ENCODE assay signal across 1 cellular context in genomic region chr2:10120158-10120937, GRCh38.
TF ChIP-seq lines count a peak whose summit lies in the region.

No MANE protein-coding gene starts in this region.

TF ChIP-seq in HEK293, 187 proteins besides CTCF, POLR2A, EP300 and RAD21 (continued from another document and continues in another):
- TF ChIP-seq ZNF175 (tag by site-specific recombination; IDR thresholded peaks at IDR 0.05) (no peak), ZNF626 (tag by site-specific recombination; IDR thresholded peaks at IDR 0.05) (no peak), ZNF501 (tag by site-specific recombination; IDR thresholded peaks at IDR 0.05) (peak; percentile 71), MYNN (tag by site-specific recombination; IDR thresholded peaks at IDR 0.05; ENCODE audit: borderline replicate concordance) (no peak), HOXD13 (CRISPR knock-in tag; IDR thresholded peaks at IDR 0.05; ENCODE audit: borderline replicate concordance) (0 out of 2 replicates have a peak, but pooled peaks have one; percentile 30), ZBTB48 (tag by site-specific recombination; IDR thresholded peaks at IDR 0.05) (no peak), KLF7 (tag by site-specific recombination; IDR thresholded peaks at IDR 0.05; ENCODE audit: borderline replicate concordance) (no peak), ZNF76 (tag by site-specific recombination; IDR thresholded peaks at IDR 0.05; ENCODE audit: borderline replicate concordance, low read depth) (no peak; the same call in 1 of the 2 replicates), ZNF792 (tag by site-specific recombination; IDR thresholded peaks at IDR 0.05) (no peak), ZNF24 (tag by site-specific recombination; IDR thresholded peaks at IDR 0.05) (no peak), ZNF623 (tag by site-specific recombination; IDR thresholded peaks at IDR 0.05) (no peak), ZNF112 (tag by site-specific recombination; IDR thresholded peaks at IDR 0.05) (no peak), ZNF433 (tag by site-specific recombination; IDR thresholded peaks at IDR 0.05; ENCODE audit: low read depth) (no peak), ZBTB20 (tag by site-specific recombination; IDR thresholded peaks at IDR 0.05) (peak; percentile 78), ZNF114 (tag by site-specific recombination; IDR thresholded peaks at IDR 0.05) (no peak), SP2 (tag by site-specific recombination; IDR thresholded peaks at IDR 0.05) (peak; percentile 88), ZNF555 (tag by site-specific recombination; conservative IDR thresholded peaks at IDR 0.05) (no peak), ZNF16 (tag by site-specific recombination; IDR thresholded peaks at IDR 0.05; ENCODE audit: low read depth) (no peak), ZNF48 (tag by site-specific recombination; IDR thresholded peaks at IDR 0.05) (no peak), PRDM4 (tag by site-specific recombination; IDR thresholded peaks at IDR 0.05) (no peak), ZNF791 (tag by site-specific recombination; IDR thresholded peaks at IDR 0.05) (no peak), ZNF184 (tag by site-specific recombination; IDR thresholded peaks at IDR 0.05) (no peak), ZNF677 (tag by site-specific recombination; IDR thresholded peaks at IDR 0.05) (no peak), ZNF423 (tag by site-specific recombination; IDR thresholded peaks at IDR 0.05) (0 out of 2 replicates have a peak, but pooled peaks have one; percentile 27), HIC1 (tag by site-specific recombination; IDR thresholded peaks at IDR 0.05) (peak; percentile 95), RBAK (tag by site-specific recombination; IDR thresholded peaks at IDR 0.05) (no peak), MZF1 (tag by site-specific recombination; IDR thresholded peaks at IDR 0.05; ENCODE audit: borderline replicate concordance) (no peak; the same call in 1 of the 2 replicates), ZNF391 (tag by site-specific recombination; IDR thresholded peaks at IDR 0.05; ENCODE audit: borderline replicate concordance, low read depth) (no peak), ZNF37A (tag by site-specific recombination; IDR thresholded peaks at IDR 0.05) (no peak), ZNF530 (tag by site-specific recombination; IDR thresholded peaks at IDR 0.05; ENCODE audit: low read depth) (no peak), ZNF19 (tag by site-specific recombination; IDR thresholded peaks at IDR 0.05; ENCODE audit: low read depth) (no peak), ZNF777 (tag by site-specific recombination; IDR thresholded peaks at IDR 0.05; ENCODE audit: borderline replicate concordance) (no peak), ZNF350 (tag by site-specific recombination; IDR thresholded peaks at IDR 0.05) (no peak), ZNF664 (tag by site-specific recombination; IDR thresholded peaks at IDR 0.05) (peak; percentile 81; the same call in 1 of the 2 replicates), ZBTB1 (tag by site-specific recombination; IDR thresholded peaks at IDR 0.05) (no peak), KLF10 (tag by site-specific recombination; IDR thresholded peaks at IDR 0.05) (peak; percentile 55; the same call in 1 of the 2 replicates), SALL2 (tag by site-specific recombination; IDR thresholded peaks at IDR 0.05; ENCODE audit: borderline replicate concordance) (no peak), GFI1B (tag by site-specific recombination; IDR thresholded peaks at IDR 0.05) (no peak), PRDM1 (tag by site-specific recombination; IDR thresholded peaks at IDR 0.05) (no peak), ZNF518A (tag by site-specific recombination; conservative IDR thresholded peaks at IDR 0.05; ENCODE audit: low read depth) (no peak), ZNF548 (tag by site-specific recombination; IDR thresholded peaks at IDR 0.05) (no peak), GLIS1 (tag by site-specific recombination; IDR thresholded peaks at IDR 0.05) (peak; percentile 88), OSR2 (tag by site-specific recombination; IDR thresholded peaks at IDR 0.05) (peak; percentile 59), ZNF248 (tag by site-specific recombination; IDR thresholded peaks at IDR 0.05) (no peak), ZNF521 (tag by site-specific recombination; IDR thresholded peaks at IDR 0.05) (no peak), SETDB1 (IDR thresholded peaks at IDR 0.05; ENCODE audit: insufficient read length, low read length) (no peak), GLIS2 (tag by site-specific recombination; IDR thresholded peaks at IDR 0.05) (peak; percentile 96), ZNF266 (tag by site-specific recombination; IDR thresholded peaks at IDR 0.05; ENCODE audit: low read depth) (no peak), ZNF629 (tag by site-specific recombination; IDR thresholded peaks at IDR 0.05) (peak; percentile 35), ZNF704 (tag by site-specific recombination; IDR thresholded peaks at IDR 0.05) (no peak), ZBTB10 (tag by site-specific recombination; IDR thresholded peaks at IDR 0.05) (no peak)
- TF ChIP-seq, protein P1, sequence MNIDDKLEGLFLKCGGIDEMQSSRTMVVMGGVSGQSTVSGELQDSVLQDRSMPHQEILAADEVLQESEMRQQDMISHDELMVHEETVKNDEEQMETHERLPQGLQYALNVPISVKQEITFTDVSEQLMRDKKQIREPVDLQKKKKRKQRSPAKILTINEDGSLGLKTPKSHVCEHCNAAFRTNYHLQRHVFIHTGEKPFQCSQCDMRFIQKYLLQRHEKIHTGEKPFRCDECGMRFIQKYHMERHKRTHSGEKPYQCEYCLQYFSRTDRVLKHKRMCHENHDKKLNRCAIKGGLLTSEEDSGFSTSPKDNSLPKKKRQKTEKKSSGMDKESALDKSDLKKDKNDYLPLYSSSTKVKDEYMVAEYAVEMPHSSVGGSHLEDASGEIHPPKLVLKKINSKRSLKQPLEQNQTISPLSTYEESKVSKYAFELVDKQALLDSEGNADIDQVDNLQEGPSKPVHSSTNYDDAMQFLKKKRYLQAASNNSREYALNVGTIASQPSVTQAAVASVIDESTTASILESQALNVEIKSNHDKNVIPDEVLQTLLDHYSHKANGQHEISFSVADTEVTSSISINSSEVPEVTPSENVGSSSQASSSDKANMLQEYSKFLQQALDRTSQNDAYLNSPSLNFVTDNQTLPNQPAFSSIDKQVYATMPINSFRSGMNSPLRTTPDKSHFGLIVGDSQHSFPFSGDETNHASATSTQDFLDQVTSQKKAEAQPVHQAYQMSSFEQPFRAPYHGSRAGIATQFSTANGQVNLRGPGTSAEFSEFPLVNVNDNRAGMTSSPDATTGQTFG (tag by site-specific recombination; IDR thresholded peaks at IDR 0.05; ENCODE audit: borderline replicate concordance): no peak
- TF ChIP-seq, protein P2, sequence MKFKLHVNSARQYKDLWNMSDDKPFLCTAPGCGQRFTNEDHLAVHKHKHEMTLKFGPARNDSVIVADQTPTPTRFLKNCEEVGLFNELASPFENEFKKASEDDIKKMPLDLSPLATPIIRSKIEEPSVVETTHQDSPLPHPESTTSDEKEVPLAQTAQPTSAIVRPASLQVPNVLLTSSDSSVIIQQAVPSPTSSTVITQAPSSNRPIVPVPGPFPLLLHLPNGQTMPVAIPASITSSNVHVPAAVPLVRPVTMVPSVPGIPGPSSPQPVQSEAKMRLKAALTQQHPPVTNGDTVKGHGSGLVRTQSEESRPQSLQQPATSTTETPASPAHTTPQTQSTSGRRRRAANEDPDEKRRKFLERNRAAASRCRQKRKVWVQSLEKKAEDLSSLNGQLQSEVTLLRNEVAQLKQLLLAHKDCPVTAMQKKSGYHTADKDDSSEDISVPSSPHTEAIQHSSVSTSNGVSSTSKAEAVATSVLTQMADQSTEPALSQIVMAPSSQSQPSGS (tag by site-specific recombination; IDR thresholded peaks at IDR 0.05; ENCODE audit: low read depth): no peak
